ENCODE assay signal across 23 cellular contexts in the genomic region with DNA sequence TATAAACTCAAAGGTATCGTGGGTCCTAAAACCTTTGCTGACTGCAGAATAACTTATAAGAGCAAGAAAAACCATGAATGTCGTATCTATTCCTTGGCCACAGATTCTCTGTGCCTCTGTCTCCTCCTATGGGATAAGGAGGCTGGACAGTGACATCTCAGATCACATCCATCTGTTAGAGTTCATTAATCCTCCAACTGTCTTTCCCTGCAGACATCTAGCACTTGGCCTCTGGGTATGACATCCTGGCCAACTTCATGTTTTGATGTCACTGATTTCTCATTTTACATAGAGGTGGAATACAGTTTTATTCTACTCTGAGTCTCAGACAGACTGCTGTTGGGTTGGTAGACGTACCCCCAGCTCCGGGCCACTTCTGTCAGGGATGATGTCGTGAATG.
"Had no signal": no experiment of that assay in that cellular context is flagged by ENCODE, and none has a peak within 500 bp of the region (broad histone marks: within the 10 kb centered on the region; RNA-seq: fewer than 3 reads in every experiment).

No MANE protein-coding gene starts in this region.

- H3K36me3 ChIP-seq: colonic mucosa had no signal

- ATAC-seq: heart left ventricle; left colon; left ventricle myocardium superior; pancreas; right lobe of liver; stimulated activated naive B cell treated with anti-CD40 and anti-IgM and Interleukin-4, amounts not matched to agents 10 μg/mL and 1 μg/mL and 100 μg/mL, for 72 hours had no signal

- H3K27me3 ChIP-seq: colonic mucosa, esophagus squamous epithelium, heart left ventricle, pancreas, right lobe of liver, spleen had no signal

- H3K27ac Mint-ChIP-seq: naive B cell; nephron; progenitor cell of endocrine pancreas; stimulated activated naive B cell treated with anti-CD40 and anti-IgM and Interleukin-4, amounts not matched to agents 10 μg/mL and 1 μg/mL and 100 μg/mL, for 72 hours had no signal

- H3K4me3 ChIP-seq: colonic mucosa, esophagus squamous epithelium, heart left ventricle, lung, pancreas, right lobe of liver, spleen had no signal

- FAIRE-seq: pancreas, urothelium cell line had no signal

- H3K9me3 ChIP-seq: colonic mucosa, esophagus squamous epithelium, heart left ventricle, pancreas, right lobe of liver, spleen had no signal

- H3K9me3 Mint-ChIP-seq: nephron; stimulated activated naive B cell treated with anti-CD40 and anti-IgM and Interleukin-4, amounts not matched to agents 10 μg/mL and 1 μg/mL and 100 μg/mL, for 72 hours had no signal

- H3K27ac ChIP-seq: colonic mucosa, esophagus squamous epithelium, heart left ventricle, pancreas, right lobe of liver, spleen had no signal

- H3K4me3 Mint-ChIP-seq: naive B cell; nephron; stimulated activated naive B cell treated with anti-CD40 and anti-IgM and Interleukin-4, amounts not matched to agents 10 μg/mL and 1 μg/mL and 100 μg/mL, for 72 hours had no signal

- H3K4me1 ChIP-seq: colonic mucosa, pancreas had no signal

- DNase-seq: colonic mucosa; dermis blood vessel endothelial cell; esophagus squamous epithelium; foreskin fibroblast; heart left ventricle; hippocampal formation; left colon; left ventricle myocardium superior; mesendoderm; naive B cell; occipital lobe; pancreas; right lobe of liver; spleen; stimulated activated CD4-positive, alpha-beta T cell treated with anti-CD3 and anti-CD28 coated beads, Interleukin-15, amount 100 ng/mL, for 24 hours; stimulated activated CD4-positive, alpha-beta T cell treated with anti-CD3 and anti-CD28 coated beads, Interleukin-1b, Interleukin-23, amount 100 ng/mL, for 48 hours; stimulated activated CD4-positive, alpha-beta T cell treated with anti-CD3 and anti-CD28 coated beads, Interleukin-4, amount 100 ng/mL, for 24 hours; stimulated activated naive B cell treated with anti-CD40 and anti-IgM and Interleukin-4, amounts not matched to agents 10 μg/mL and 1 μg/mL and 100 μg/mL, for 72 hours; trophoblast cell had no signal
